8 cellular contexts compared by ENCODE assay signal in the genomic region with DNA sequence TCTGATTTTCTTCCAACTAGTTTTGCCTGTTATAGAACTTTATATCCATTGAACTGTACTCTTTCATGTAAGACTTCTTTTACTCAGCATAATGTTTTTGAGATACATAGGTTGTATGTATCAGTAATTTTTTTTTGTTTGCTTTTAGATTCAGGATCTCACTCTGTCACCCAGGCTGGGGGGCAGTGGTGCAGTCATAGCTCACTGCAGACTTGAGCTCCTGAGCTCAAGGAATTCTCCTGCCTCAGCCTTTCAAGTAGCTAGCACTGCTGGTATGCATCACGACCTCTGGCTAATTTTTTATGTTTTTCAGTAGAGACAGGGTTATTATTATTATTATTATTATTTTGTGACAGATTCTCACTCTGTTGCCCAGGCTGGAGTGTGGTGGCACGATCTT.
DNase-seq lines count a peak whose midpoint lies in the region; TF ChIP-seq lines count a peak whose summit lies in the region.

No MANE protein-coding gene starts in this region.

- peak overlapping the region; percentile 93 for H3K27ac ChIP-seq in KOPT-K1 (ENCODE audit: low read depth, low read length, poor library complexity, severe bottlenecking)
- H3K27ac ChIP-seq in duodenal mucosa (ENCODE audit: low read depth, low read length), result no peak overlapping the region

- H3K36me3 ChIP-seq in KOPT-K1 (ENCODE audit: insufficient read depth, low read length), result no peaks in the 10 kb centered on the region; the same call in 1 of the 2 replicates
- no peaks in the 10 kb centered on the region for H3K36me3 ChIP-seq in duodenal mucosa (ENCODE audit: control insufficient read depth in 1 of 2, insufficient read depth in 2 of 2, low read length in 2 of 2)
- no peaks in the 10 kb centered on the region for H3K36me3 ChIP-seq in neuron (ENCODE audit: insufficient read depth, low read length)

- H3K9me3 ChIP-seq in KOPT-K1 (ENCODE audit: insufficient read depth, low read length, poor library complexity, severe bottlenecking), result peaks cover 16% of the 10 kb centered on the region
- no peaks in the 10 kb centered on the region for H3K9me3 ChIP-seq in duodenal mucosa (ENCODE audit: control insufficient read depth in 1 of 2, low read length in 2 of 2)
- H3K9me3 ChIP-seq in neuron (ENCODE audit: low read length), result no peaks in the 10 kb centered on the region

- no peaks in the 10 kb centered on the region for H3K27me3 ChIP-seq in duodenal mucosa (ENCODE audit: control insufficient read depth in 1 of 2, insufficient read depth in 2 of 2, low read length in 2 of 2)
- H3K27me3 ChIP-seq in neuron (ENCODE audit: insufficient read depth, low read length), result no peaks in the 10 kb centered on the region

- H3K27me3 Mint-ChIP-seq in CD14-positive monocyte (ENCODE audit: low read depth in 3 of 3), result peaks cover 0 to 2% (median 1%) of the 10 kb centered on the region in 3 donors

- no peak for TF ChIP-seq CTCF in CD14-positive monocyte (IDR thresholded peaks at IDR 0.05)
- no peak for TF ChIP-seq CTCF in GM20000 (IDR thresholded peaks at IDR 0.05; ENCODE audit: extremely low read depth, missing control alignments)

- DNase-seq in CD14-positive monocyte (ENCODE audit: low spot score) (no peak), NCI-H2227 (lab: John Stamatoyannopoulos, UW; ENCODE audit: unreplicated experiment) (no peak), GM20000 (ENCODE audit: low spot score) (no peak), HT-29 (ENCODE audit: low spot score) (no peak), NCI-H187 (lab: John Stamatoyannopoulos, UW) (no peak)

- H3K4me3 ChIP-seq in duodenal mucosa (ENCODE audit: low read depth in 1 of 2, low read length in 2 of 2), result peak overlapping the region; percentile 58 to 73
- peak overlapping the region; percentile 50 for H3K4me3 ChIP-seq in neuron (ENCODE audit: low read length)

- H3K4me3 Mint-ChIP-seq in CD14-positive monocyte, result peak overlapping the region; percentile 79 to 86

- H3K36me3 Mint-ChIP-seq in CD14-positive monocyte, result peaks cover 0 to 3% of the 10 kb centered on the region in 2 donors

- intact Hi-C loops in CD14-positive monocyte (cut with micrococcal nuclease), result no loop called here

- H3K4me1 ChIP-seq in duodenal mucosa (ENCODE audit: control insufficient read depth in 1 of 2, insufficient read depth in 2 of 2, low read length in 2 of 2) (peaks cover 0 to 9% of the 10 kb centered on the region in 2 donors), neuron (ENCODE audit: insufficient read depth, low read length) (peaks cover 16% of the 10 kb centered on the region)

- H3K9ac ChIP-seq in duodenal mucosa (ENCODE audit: low read depth in 1 of 2, low read length in 2 of 2), result peak overlapping the region; percentile 43 to 51

- H3K4me1 Mint-ChIP-seq in CD14-positive monocyte, result peaks cover 8% of the 10 kb centered on the region

- H3K27ac Mint-ChIP-seq in CD14-positive monocyte, result peak overlapping the region in 1 of 7 donors; percentile 60

- H3K9me3 Mint-ChIP-seq in CD14-positive monocyte, result peaks cover 3 to 14% (median 9%) of the 10 kb centered on the region in 7 donors

- H2AFZ ChIP-seq in neuron (ENCODE audit: low read depth, low read length), result peak overlapping the region; percentile 79
